ENCODE assay signal across 26 cellular contexts in the genomic region with DNA sequence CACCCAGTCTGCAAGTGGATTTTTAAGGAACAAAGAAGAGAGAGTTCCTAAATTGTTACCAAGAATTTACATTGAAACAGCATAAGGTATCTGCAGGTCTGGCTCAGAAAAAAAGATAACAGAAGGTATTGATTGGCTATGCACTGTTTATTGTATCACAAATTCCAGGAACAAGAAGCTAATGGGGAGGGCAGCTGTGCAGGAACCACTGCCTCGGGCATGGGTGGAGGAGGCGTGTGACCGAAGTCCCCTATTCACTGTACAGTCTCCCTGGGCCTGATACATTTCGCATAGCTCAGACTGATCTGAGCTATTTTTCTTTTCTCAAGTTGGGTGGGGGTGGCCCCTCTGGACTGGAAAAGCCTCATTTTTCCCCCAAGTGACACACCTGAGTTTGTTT. TPM values are rescaled to one million over a fixed set of nuclear protein-coding genes. Genes with fewer than 3 reads are reported as not detected.
DNase-seq lines count a peak whose midpoint lies in the region; ATAC-seq, FAIRE-seq and TF ChIP-seq lines count a peak whose summit lies in the region.
"Had no signal": no experiment of that assay in that cellular context is flagged by ENCODE, and none has a peak within 500 bp of the region (broad histone marks: within the 10 kb centered on the region; RNA-seq: fewer than 3 reads in every experiment).

No MANE protein-coding gene starts in this region.

- DNase-seq in ELF-1 (ENCODE audit: low read depth, low spot score) (peak; percentile 31), Panc1 (ENCODE audit: low read depth, low spot score) (no peak), left lobe of liver (ENCODE audit: low spot score) (no peak), small intestine (peak; percentile 80), NOMO-1 treated with dmso at 0.1 percent for 144 hours (lab: John Stamatoyannopoulos, UW; ENCODE audit: unreplicated experiment) (no peak), anterior cingulate cortex (lab: John Stamatoyannopoulos, UW) (no peak)
- DNase-seq: activated CD4-positive, alpha-beta T cell treated with anti-CD3 and anti-CD28 coated beads for 4 hours; activated CD8-positive, alpha-beta T cell treated with anti-CD3 and anti-CD28 coated beads, Interleukin-2, amount 10 ng/mL, durations not matched to agents 7 days and 5 days; activated naive CD4-positive, alpha-beta T cell treated with anti-CD3 and anti-CD28 coated beads, Interleukin-2, amount 10 ng/mL, durations not matched to agents 7 days and 5 days; adrenal gland; COR-L47; DND-41; left lung; naive B cell; NCI-H1105; NCI-H2029 treated with DMSO at 0.1 percent for 48 hours; nucleus accumbens; psoas muscle; Right ventricle myocardium superior; sigmoid colon; stimulated activated CD4-positive, alpha-beta T cell treated with anti-CD3 and anti-CD28 coated beads, Interleukin-4, amount 100 ng/mL, for 24 hours; T-helper 2 cell had no signal

- ATAC-seq in Panc1 (no peak), left lobe of liver (peak; percentile 39), GM21381 (IDR thresholded peaks at IDR 0.05; ENCODE audit: unreplicated experiment) (no peak)
- ATAC-seq: activated CD8-positive, alpha-beta T cell treated with anti-CD3 and anti-CD28 coated beads, Interleukin-2, amount 10 ng/mL, durations not matched to agents 7 days and 5 days; K562; left lung; psoas muscle had no signal

- H3K9me3 ChIP-seq in Panc1 (ENCODE audit: control insufficient read depth, insufficient read depth, low read depth, low read length) (no peaks in the 10 kb centered on the region), small intestine (ENCODE audit: control insufficient read depth, low read depth) (no peaks in the 10 kb centered on the region)
- H3K9me3 ChIP-seq: adrenal gland, BLaER1, left lung, psoas muscle, sigmoid colon, tibial nerve had no signal

- TF ChIP-seq CTCF in Panc1 (IDR thresholded peaks at IDR 0.05), result no peak

- in situ Hi-C loops in Panc1 (cut with HindIII; ENCODE audit: low pct_unique_long_range_greater_than_20kb, low sequenced_read_pairs), result no loop called here

- POLR2A ChIA-PET in Panc1 (lab: Charles Lee), result interaction anchor here (0.6 kb wide), 1 partner anchor 27 kb away, joined by 3 read pairs; no protein-coding TSS in a partner anchor

- intact Hi-C loops in Panc1 (cut with micrococcal nuclease; ENCODE audit: unreplicated experiment), result no loop called here

- peak overlapping the region; percentile 34; the same call in 1 of the 2 replicates for H3K27ac ChIP-seq in Panc1 (ENCODE audit: low read length)
- peak overlapping the region in 1 of 2 donors; percentile 38 for H3K27ac ChIP-seq in small intestine (ENCODE audit: low read depth in 1 of 2, low read length in 1 of 2)
- H3K27ac ChIP-seq: adrenal gland, psoas muscle, sigmoid colon had no signal

- 17 to 52% (median 41%) methylated on average over 4 of the region's 4 CpGs for WGBS in small intestine, 3 donors

- FAIRE-seq in small intestine (lab: Jason Lieb, UNC), result no peak
- FAIRE-seq: K562 had no signal

- H3K4me3 ChIP-seq in Panc1 (ENCODE audit: low read depth in 2 of 2, low read length in 2 of 2) (no peak overlapping the region), small intestine (ENCODE audit: low read depth in 1 of 2, low read length in 2 of 2) (no peak overlapping the region)
- H3K4me3 ChIP-seq: adrenal gland, BLaER1, K562, left lung, psoas muscle, sigmoid colon, tibial nerve had no signal

- CTCF ChIA-PET in Panc1 (lab: Charles Lee), result no interaction called here

- H3K4me1 ChIP-seq in Panc1 (ENCODE audit: control insufficient read depth, insufficient read depth, low read length), result peaks cover 29% of the 10 kb centered on the region
- H3K4me1 ChIP-seq in small intestine (ENCODE audit: control insufficient read depth in 2 of 2, insufficient read depth in 1 of 2, low read depth in 1 of 2, low read length in 1 of 2), result peaks cover 0 to 3% of the 10 kb centered on the region in 2 donors
- H3K4me1 ChIP-seq: psoas muscle had no signal

- H3K36me3 ChIP-seq in Panc1 (ENCODE audit: control insufficient read depth, insufficient read depth, low read length), result no peaks in the 10 kb centered on the region
- peaks cover 0 to 3% of the 10 kb centered on the region in 2 donors for H3K36me3 ChIP-seq in small intestine (ENCODE audit: control insufficient read depth in 2 of 2, insufficient read depth in 2 of 2, low read length in 2 of 2)

- H3K27me3 ChIP-seq in Panc1 (ENCODE audit: control insufficient read depth, insufficient read depth, low read length) (no peaks in the 10 kb centered on the region), small intestine (ENCODE audit: control insufficient read depth in 2 of 2, insufficient read depth in 2 of 2, low read length in 2 of 2) (no peaks in the 10 kb centered on the region)
- H3K27me3 ChIP-seq: adrenal gland, BLaER1, left lung, sigmoid colon, tibial nerve had no signal

- no TSS peak for BruUV-seq in Panc1 (replicated peaks; lab: Mats Ljungman, UMichigan)

RNA-seq across cellular contexts. Expression of a gene that starts 11.7 kb away (rescaled TPM):
- total RNA-seq in Panc1 (2021; ENCODE audit: unreplicated experiment), result 104 TPM
- 180 TPM for polyA plus RNA-seq in Panc1 (2012; ENCODE audit: insufficient read length)
- total RNA-seq in left lobe of liver, result 70.4 TPM
- polyA plus RNA-seq in small intestine, result 100 to 1,000 TPM in 1 of 3 donors, 10 to 100 TPM in 2; 72.5 to 153 (median 75.8) TPM

RNA-seq across cellular contexts. Expression of a gene that starts 33.2 kb away (rescaled TPM):
- total RNA-seq in Panc1 (2021; ENCODE audit: unreplicated experiment) (147 TPM), left lobe of liver (28.8 TPM)
- polyA plus RNA-seq in Panc1 (2012; ENCODE audit: insufficient read length), result 136 TPM
- polyA plus RNA-seq in small intestine, result 10 to 100 TPM; 24.6 to 82.7 (median 25.7) TPM

RNA-seq across cellular contexts. Expression of a gene that starts 47.8 kb away (rescaled TPM):
- total RNA-seq in Panc1 (2021; ENCODE audit: unreplicated experiment) (780 TPM), left lobe of liver (5,009 TPM)
- 1,409 TPM for polyA plus RNA-seq in Panc1 (2012; ENCODE audit: insufficient read length)
- polyA plus RNA-seq in small intestine, result 100 to 1,000 TPM in 2 of 3 donors, 10 to 100 TPM in 1; 14.1 to 134 (median 109) TPM

RNA-seq across cellular contexts. Expression of a gene that starts 48.9 kb away (rescaled TPM):
- total RNA-seq in Panc1 (2021; ENCODE audit: unreplicated experiment) (21.5 TPM), left lobe of liver (40.7 TPM)
- 85.2 TPM for polyA plus RNA-seq in Panc1 (2012; ENCODE audit: insufficient read length)
- 10 to 100 TPM in 1 of 3 donors, 1 to 10 TPM in 2; 2.9 to 32.6 (median 4.3) TPM for polyA plus RNA-seq in small intestine
- total RNA-seq: activated CD8-positive, alpha-beta T cell treated with anti-CD3 and anti-CD28 coated beads, Interleukin-2, amount 10 ng/mL, durations not matched to agents 7 days and 5 days had no signal

RNA-seq across cellular contexts. Expression of a gene that starts 56.6 kb away (rescaled TPM):
- 48.5 TPM for total RNA-seq in Panc1 (2021; ENCODE audit: unreplicated experiment)
- polyA plus RNA-seq in Panc1 (2012; ENCODE audit: insufficient read length), result 47.0 TPM
- total RNA-seq in left lobe of liver, result 6,817 TPM
- polyA plus RNA-seq in small intestine, result 10 to 100 TPM in 2 of 3 donors, 1 to 10 TPM in 1; 3.1 to 65.1 (median 18.4) TPM
- total RNA-seq: activated CD8-positive, alpha-beta T cell treated with anti-CD3 and anti-CD28 coated beads, Interleukin-2, amount 10 ng/mL, durations not matched to agents 7 days and 5 days had no signal

Comparison
In these comparisons a context has a peak if more than half of its experiments do, and no peak if none do; other contexts are left out.
1. DNase-seq: peak in ELF-1 (single experiment) and small intestine (single experiment); none in Panc1 (single experiment), left lobe of liver (single experiment), NOMO-1 treated with dmso at 0.1 percent for 144 hours (single experiment) and anterior cingulate cortex (0 of 58).